In genomic region chr1:1345860-1346500, GRCh38 we compare ENCODE assay signal across 17 cellular contexts. TPM values are rescaled to one million over a fixed set of nuclear protein-coding genes. Genes with fewer than 3 reads are reported as not detected.
A peak's percentile ranks its signal among the peaks of the same experiment; 100 is the strongest.
DNase-seq lines count a peak whose midpoint lies in the region; ATAC-seq, FAIRE-seq and TF ChIP-seq lines count a peak whose summit lies in the region.
"Had no signal": no experiment of that assay in that cellular context is flagged by ENCODE, and none has a peak within 500 bp of the region (broad histone marks: within the 10 kb centered on the region; RNA-seq: fewer than 3 reads in every experiment).

No MANE protein-coding gene starts in this region.

- no peak for FAIRE-seq in A549 (lab: Jason Lieb, UNC)
- FAIRE-seq: HTR-8/SVneo, kidney had no signal

- H3K27ac ChIP-seq in A549: peak overlapping the region; percentile 99 to 100
- H3K27ac ChIP-seq in Karpas-422 (ENCODE audit: low read length): no peak overlapping the region
- peak overlapping the region; percentile 98 for H3K27ac ChIP-seq in epithelial cell of prostate
- H3K27ac ChIP-seq in muscle layer of colon (ENCODE audit: low read depth, low read length): no peak overlapping the region

- peak overlapping the region; percentile 97 for H3K4me2 ChIP-seq in A549
- peak overlapping the region; percentile 7 for H3K4me2 ChIP-seq in Karpas-422 (ENCODE audit: low read depth, low read length, poor library complexity, severe bottlenecking)

- H3K4me3 ChIP-seq in A549 (peak overlapping the region; percentile 87; the same call in 1 of the 3 replicates), Karpas-422 (ENCODE audit: low read length) (no peak overlapping the region), muscle layer of colon (ENCODE audit: low read depth in 1 of 2, low read length in 2 of 2) (peak overlapping the region in 1 of 2 donors; percentile 23)
- H3K4me3 ChIP-seq: gastroesophageal sphincter had no signal

- TF ChIP-seq RAD21 in A549 (conservative IDR thresholded peaks at IDR 0.05 in 1 of 2, IDR thresholded peaks at IDR 0.05 in 1 of 2): no peak

- TF ChIP-seq POLR2A in A549 (IDR thresholded peaks at IDR 0.05; ENCODE audit: low read length): no peak

- DNase-seq in A549 (ENCODE audit: low read depth in 1 of 2, low spot score in 1 of 2) (no peak), Karpas-422 (no peak), epithelial cell of prostate (ENCODE audit: low read depth, low spot score) (no peak), HUDEP-2 (lab: John Stamatoyannopoulos, UW; ENCODE audit: unreplicated experiment in 76 of 76) (no peak), AG08395 (ENCODE audit: low spot score) (no peak), superior temporal gyrus (ENCODE audit: extremely low spot score) (no peak), NCI-H2029 treated with DMSO at 0.1 percent for 48 hours (lab: John Stamatoyannopoulos, UW) (no peak)
- DNase-seq: ACHN; activated CD4-positive, alpha-beta T cell treated with anti-CD3 and anti-CD28 coated beads, Interleukin-2, amount 10 ng/mL, durations not matched to agents 7 days and 5 days; DMS 273 treated with DMSO at 0.1 percent for 48 hours; kidney; NCI-H1105 treated with DMSO at 0.1 percent for 48 hours; nephron progenitor cell; Peyer's patch had no signal

- POLR2A ChIA-PET in A549 (lab: Yijun Ruan, JAX): no interaction called here

- H4K20me1 ChIP-seq in Karpas-422 (ENCODE audit: insufficient read depth, low read depth, low read length): peaks cover 39% of the 10 kb centered on the region; the same call in 1 of the 2 replicates

- H3K9me3 ChIP-seq in A549 (no peaks in the 10 kb centered on the region), Karpas-422 (ENCODE audit: low read length) (no peaks in the 10 kb centered on the region), muscle layer of colon (ENCODE audit: low read length) (no peaks in the 10 kb centered on the region)
- H3K9me3 ChIP-seq: gastroesophageal sphincter, Peyer's patch had no signal

- ATAC-seq in A549: no peak
- ATAC-seq: gastroesophageal sphincter had no signal

- no peaks in the 10 kb centered on the region; the same call in 1 of the 2 replicates for H3K36me3 ChIP-seq in Karpas-422 (ENCODE audit: insufficient read depth, low read length)
- H3K36me3 ChIP-seq in muscle layer of colon (ENCODE audit: insufficient read depth, low read length): peaks cover 8% of the 10 kb centered on the region

- no peaks in the 10 kb centered on the region for H3K9me2 ChIP-seq in Karpas-422 (replicated peaks; ENCODE audit: insufficient read depth, low read length)

- peaks cover 45% of the 10 kb centered on the region for H3K4me1 ChIP-seq in A549
- peaks cover 34% of the 10 kb centered on the region for H3K4me1 ChIP-seq in Karpas-422 (ENCODE audit: low read length)
- peaks cover 18% of the 10 kb centered on the region for H3K4me1 ChIP-seq in muscle layer of colon (ENCODE audit: insufficient read depth, low read length)

- no peak for TF ChIP-seq EP300 in A549 (IDR thresholded peaks at IDR 0.05)

- no peak overlapping the region for H2AFZ ChIP-seq in Karpas-422 (ENCODE audit: low read length)

- peaks cover 58% of the 10 kb centered on the region for H3K79me2 ChIP-seq in Karpas-422 (ENCODE audit: low read length)

- TF ChIP-seq CTCF in A549 (IDR thresholded peaks at IDR 0.05): no peak

- CTCF ChIA-PET in A549 (lab: Yijun Ruan, JAX): interaction anchor here (1.4 to 7.2 kb wide), 7 partner anchors 11 to 39 kb away, joined by 3 to 73 read pairs (median 8); partner anchors contain the start of gene TAS1R3

- H3K27me3 ChIP-seq in Karpas-422 (ENCODE audit: low read length) (no peaks in the 10 kb centered on the region), muscle layer of colon (ENCODE audit: control insufficient read depth in 1 of 2, insufficient read depth in 2 of 2, low read length in 2 of 2) (no peaks in the 10 kb centered on the region)
- H3K27me3 ChIP-seq: gastroesophageal sphincter, Peyer's patch had no signal

- H3K9ac ChIP-seq in Karpas-422 (ENCODE audit: low read length): peak overlapping the region; percentile 20
- H3K9ac ChIP-seq in muscle layer of colon (ENCODE audit: low read length): peak overlapping the region; percentile 53

- WGBS in A549 (ENCODE audit: missing lambda C conversion rate): 33% methylated on average over 2 of the region's 12 CpGs

TF ChIP-seq in A549, 52 proteins besides CTCF, POLR2A, EP300 and RAD21 (continues in another document):
- TF ChIP-seq HEYL (CRISPR knock-in tag; IDR thresholded peaks at IDR 0.05) (no peak), PHF8 (IDR thresholded peaks at IDR 0.05; ENCODE audit: borderline replicate concordance, low read depth) (no peak), CEBPB (IDR thresholded peaks at IDR 0.05) (no peak), RNF2 (IDR thresholded peaks at IDR 0.05; ENCODE audit: borderline replicate concordance, low read depth) (no peak), HOXB5 (CRISPR knock-in tag; IDR thresholded peaks at IDR 0.05) (no peak), GATA3 (IDR thresholded peaks at IDR 0.05; ENCODE audit: borderline replicate concordance) (no peak), FOSB (CRISPR knock-in tag; IDR thresholded peaks at IDR 0.05) (no peak)
- TF ChIP-seq, protein P1, sequence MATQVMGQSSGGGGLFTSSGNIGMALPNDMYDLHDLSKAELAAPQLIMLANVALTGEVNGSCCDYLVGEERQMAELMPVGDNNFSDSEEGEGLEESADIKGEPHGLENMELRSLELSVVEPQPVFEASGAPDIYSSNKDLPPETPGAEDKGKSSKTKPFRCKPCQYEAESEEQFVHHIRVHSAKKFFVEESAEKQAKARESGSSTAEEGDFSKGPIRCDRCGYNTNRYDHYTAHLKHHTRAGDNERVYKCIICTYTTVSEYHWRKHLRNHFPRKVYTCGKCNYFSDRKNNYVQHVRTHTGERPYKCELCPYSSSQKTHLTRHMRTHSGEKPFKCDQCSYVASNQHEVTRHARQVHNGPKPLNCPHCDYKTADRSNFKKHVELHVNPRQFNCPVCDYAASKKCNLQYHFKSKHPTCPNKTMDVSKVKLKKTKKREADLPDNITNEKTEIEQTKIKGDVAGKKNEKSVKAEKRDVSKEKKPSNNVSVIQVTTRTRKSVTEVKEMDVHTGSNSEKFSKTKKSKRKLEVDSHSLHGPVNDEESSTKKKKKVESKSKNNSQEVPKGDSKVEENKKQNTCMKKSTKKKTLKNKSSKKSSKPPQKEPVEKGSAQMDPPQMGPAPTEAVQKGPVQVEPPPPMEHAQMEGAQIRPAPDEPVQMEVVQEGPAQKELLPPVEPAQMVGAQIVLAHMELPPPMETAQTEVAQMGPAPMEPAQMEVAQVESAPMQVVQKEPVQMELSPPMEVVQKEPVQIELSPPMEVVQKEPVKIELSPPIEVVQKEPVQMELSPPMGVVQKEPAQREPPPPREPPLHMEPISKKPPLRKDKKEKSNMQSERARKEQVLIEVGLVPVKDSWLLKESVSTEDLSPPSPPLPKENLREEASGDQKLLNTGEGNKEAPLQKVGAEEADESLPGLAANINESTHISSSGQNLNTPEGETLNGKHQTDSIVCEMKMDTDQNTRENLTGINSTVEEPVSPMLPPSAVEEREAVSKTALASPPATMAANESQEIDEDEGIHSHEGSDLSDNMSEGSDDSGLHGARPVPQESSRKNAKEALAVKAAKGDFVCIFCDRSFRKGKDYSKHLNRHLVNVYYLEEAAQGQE (IDR thresholded peaks at IDR 0.05): no peak

RNA-seq across cellular contexts. Expression of gene DVL1, which starts 3.2 kb away (rescaled TPM):
- polyA plus RNA-seq in A549 (2011; rRNA removed) (11.3 and 12.1 TPM in 2 replicates), A549 (2017; fragmentation: RNase III; extraction: RNeasy Plus Mini Kit Qiagen cat#74134 plus additional on column Dnase treatment) (42.7 to 48.3 TPM (median 43.9 TPM) in 3 replicates)
- 32.0 and 46.1 TPM in 2 replicates for polyA plus RNA-seq in A549 (2012; cell fraction: cytosol; rRNA removed)
- 127 and 192 TPM in 2 replicates for polyA plus RNA-seq in A549 (2012; cell fraction: nucleus; rRNA removed)
- 7.5 and 13.2 TPM in 2 replicates for polyA minus RNA-seq in A549 (2011; rRNA and poly(A)+ RNA removed)
- 36.0 and 104 TPM in 2 replicates for total RNA-seq in Karpas-422 (2014; rRNA removed; shearing (Covaris generic); ENCODE audit: low replicate concordance)

RNA-seq across cellular contexts. Expression of gene MXRA8, which starts 12.4 kb away (rescaled TPM):
- polyA plus RNA-seq in A549 (2011; rRNA removed): 0.07 and 0.12 TPM in 2 replicates
- 0.15 and 0.21 TPM in 2 replicates for polyA plus RNA-seq in A549 (2012; cell fraction: cytosol; rRNA removed)
- 0.50 and 0.70 TPM in 2 replicates for polyA plus RNA-seq in A549 (2012; cell fraction: nucleus; rRNA removed)
- 0.09 to 0.22 TPM (median 0.13 TPM) in 3 replicates for polyA plus RNA-seq in A549 (2017; fragmentation: RNase III; extraction: RNeasy Plus Mini Kit Qiagen cat#74134 plus additional on column Dnase treatment)
- 0.19 TPM in 1 of 2 replicates, not detected in the other for polyA minus RNA-seq in A549 (2011; rRNA and poly(A)+ RNA removed)
- not detected in 2 replicates for total RNA-seq in Karpas-422 (2014; rRNA removed; shearing (Covaris generic); ENCODE audit: low replicate concordance)

RNA-seq across cellular contexts. Expression of gene TAS1R3, which starts 14.9 kb away (rescaled TPM):
- 0.05 and 0.07 TPM in 2 replicates for polyA plus RNA-seq in A549 (2011; rRNA removed)
- 0.07 and 0.18 TPM in 2 replicates for polyA plus RNA-seq in A549 (2012; cell fraction: cytosol; rRNA removed)
- 1.5 and 1.8 TPM in 2 replicates for polyA plus RNA-seq in A549 (2012; cell fraction: nucleus; rRNA removed)
- polyA plus RNA-seq in A549 (2017; fragmentation: RNase III; extraction: RNeasy Plus Mini Kit Qiagen cat#74134 plus additional on column Dnase treatment): 0.14 to 0.24 TPM (median 0.15 TPM) in 3 replicates
- 0.05 TPM in 1 of 2 replicates, not detected in the other for polyA minus RNA-seq in A549 (2011; rRNA and poly(A)+ RNA removed)
- 49.2 and 82.6 TPM in 2 replicates for total RNA-seq in Karpas-422 (2014; rRNA removed; shearing (Covaris generic); ENCODE audit: low replicate concordance)

RNA-seq across cellular contexts. Expression of gene CPTP, which starts 21.4 kb away (rescaled TPM):
- 3.9 and 4.3 TPM in 2 replicates for polyA plus RNA-seq in A549 (2011; rRNA removed)
- 9.1 and 14.9 TPM in 2 replicates for polyA plus RNA-seq in A549 (2012; cell fraction: cytosol; rRNA removed)
- 10.2 and 16.9 TPM in 2 replicates for polyA plus RNA-seq in A549 (2012; cell fraction: nucleus; rRNA removed)
- polyA plus RNA-seq in A549 (2017; fragmentation: RNase III; extraction: RNeasy Plus Mini Kit Qiagen cat#74134 plus additional on column Dnase treatment): 10.2 to 11.9 TPM (median 10.7 TPM) in 3 replicates
- polyA minus RNA-seq in A549 (2011; rRNA and poly(A)+ RNA removed): 3.6 and 3.8 TPM in 2 replicates
- total RNA-seq in Karpas-422 (2014; rRNA removed; shearing (Covaris generic); ENCODE audit: low replicate concordance): 35.0 and 74.7 TPM in 2 replicates

RNA-seq across cellular contexts. Expression of gene INTS11, which starts 21.5 kb away (rescaled TPM):
- 41.9 and 44.3 TPM in 2 replicates for polyA plus RNA-seq in A549 (2011; rRNA removed)
- polyA plus RNA-seq in A549 (2012; cell fraction: cytosol; rRNA removed): 88.3 and 102 TPM in 2 replicates
- polyA plus RNA-seq in A549 (2012; cell fraction: nucleus; rRNA removed): 344 and 409 TPM in 2 replicates
- 62.9 to 71.2 TPM (median 62.9 TPM) in 3 replicates for polyA plus RNA-seq in A549 (2017; fragmentation: RNase III; extraction: RNeasy Plus Mini Kit Qiagen cat#74134 plus additional on column Dnase treatment)
- polyA minus RNA-seq in A549 (2011; rRNA and poly(A)+ RNA removed): 116 and 130 TPM in 2 replicates
- total RNA-seq in Karpas-422 (2014; rRNA removed; shearing (Covaris generic); ENCODE audit: low replicate concordance): 69.8 and 168 TPM in 2 replicates

Comparison
In these comparisons a context has a peak if more than half of its experiments do, and no peak if none do; other contexts are left out.
1. H3K27ac ChIP-seq: peak in A549 (2 of 2) and epithelial cell of prostate (single experiment); none in Karpas-422 (single experiment) and muscle layer of colon (single experiment).